In genomic region chr5:53779541-53779981, GRCh38 we compare ENCODE assay signal across 8 cellular contexts.
DNase-seq lines count a peak whose midpoint lies in the region; ATAC-seq and TF ChIP-seq lines count a peak whose summit lies in the region.

No MANE protein-coding gene starts in this region.

- CTCF ChIA-PET in activated naive CD4-positive, alpha-beta T cell treated with anti-CD3 and anti-CD28 coated beads for 36 hours (lab: Charles Lee), result no interaction called here
- CTCF ChIA-PET in activated naive CD4-positive, alpha-beta T cell treated with anti-CD3 and anti-CD28 coated beads, Interleukin-2, amount 10 ng/mL, durations not matched to agents 7 days and 5 days (lab: Charles Lee), result no interaction called here

- H3K9me3 Mint-ChIP-seq in activated naive CD4-positive, alpha-beta T cell treated with anti-CD3 and anti-CD28 coated beads for 36 hours, result no peaks in the 10 kb centered on the region
- no peaks in the 10 kb centered on the region for H3K9me3 Mint-ChIP-seq in activated naive CD4-positive, alpha-beta T cell treated with anti-CD3 and anti-CD28 coated beads, Interleukin-2, amount 10 ng/mL, durations not matched to agents 7 days and 5 days

- in situ Hi-C loops in ACHN (cut with HindIII; ENCODE audit: low pct_ligation_motif_present, low pct_unique_long_range_greater_than_20kb, low sequenced_read_pairs), result no loop called here

- ATAC-seq in HG03439 (IDR thresholded peaks at IDR 0.05; ENCODE audit: unreplicated experiment), result peak; percentile 53

- H3K4me3 ChIP-seq in cardiac fibroblast (replicated peaks in 1 of 2; ENCODE audit: low read depth in 2 of 2, low read length in 2 of 2) (peak overlapping the region in 1 of 2 donors; percentile 21), skeletal muscle tissue (ENCODE audit: low read length in 3 of 3) (no peak overlapping the region)

- H3K4me1 ChIP-seq in skeletal muscle tissue (ENCODE audit: control insufficient read depth in 3 of 3, insufficient read depth in 3 of 3, low read length in 3 of 3), result peaks cover 3 to 4% (median 3%) of the 10 kb centered on the region in 3 donors

- H3K27ac Mint-ChIP-seq in activated naive CD4-positive, alpha-beta T cell treated with anti-CD3 and anti-CD28 coated beads for 36 hours, result no peak overlapping the region
- no peak overlapping the region for H3K27ac Mint-ChIP-seq in activated naive CD4-positive, alpha-beta T cell treated with anti-CD3 and anti-CD28 coated beads, Interleukin-2, amount 10 ng/mL, durations not matched to agents 7 days and 5 days

- H3K27me3 Mint-ChIP-seq in activated naive CD4-positive, alpha-beta T cell treated with anti-CD3 and anti-CD28 coated beads for 36 hours (ENCODE audit: low read depth), result peaks cover 4% of the 10 kb centered on the region
- peaks cover 6% of the 10 kb centered on the region for H3K27me3 Mint-ChIP-seq in activated naive CD4-positive, alpha-beta T cell treated with anti-CD3 and anti-CD28 coated beads, Interleukin-2, amount 10 ng/mL, durations not matched to agents 7 days and 5 days

- H3K36me3 ChIP-seq in skeletal muscle tissue (ENCODE audit: control insufficient read depth in 3 of 3, insufficient read depth in 3 of 3, low read length in 3 of 3), result no peaks in the 10 kb centered on the region

- no peaks in the 10 kb centered on the region for H3K9me3 ChIP-seq in skeletal muscle tissue (ENCODE audit: control insufficient read depth in 3 of 3, low read length in 3 of 3)

- peak; percentile 5 for DNase-seq in activated naive CD4-positive, alpha-beta T cell treated with anti-CD3 and anti-CD28 coated beads for 36 hours
- no peak for DNase-seq in activated naive CD4-positive, alpha-beta T cell treated with anti-CD3 and anti-CD28 coated beads, Interleukin-2, amount 10 ng/mL, durations not matched to agents 7 days and 5 days
- peak; percentile 78 to 86 for DNase-seq in cardiac fibroblast (ENCODE audit: low read depth in 2 of 2)
- no peak for DNase-seq in activated CD4-positive, CD25-positive, alpha-beta regulatory T cell treated with anti-CD3 and anti-CD28 coated beads, Interleukin-2, amount 50 U/mL, for 72 hours
- no peak for DNase-seq in ACHN
- DNase-seq in superior temporal gyrus (ENCODE audit: extremely low spot score), result no peak

- H3K27ac ChIP-seq in skeletal muscle tissue (ENCODE audit: low read depth, low read length), result peak overlapping the region; percentile 21

- peaks cover 13% of the 10 kb centered on the region for H3K4me1 Mint-ChIP-seq in activated naive CD4-positive, alpha-beta T cell treated with anti-CD3 and anti-CD28 coated beads for 36 hours (ENCODE audit: low read depth)
- H3K4me1 Mint-ChIP-seq in activated naive CD4-positive, alpha-beta T cell treated with anti-CD3 and anti-CD28 coated beads, Interleukin-2, amount 10 ng/mL, durations not matched to agents 7 days and 5 days, result peaks cover 22% of the 10 kb centered on the region

- no peaks in the 10 kb centered on the region for H3K36me3 Mint-ChIP-seq in activated naive CD4-positive, alpha-beta T cell treated with anti-CD3 and anti-CD28 coated beads for 36 hours (ENCODE audit: low read depth)
- H3K36me3 Mint-ChIP-seq in activated naive CD4-positive, alpha-beta T cell treated with anti-CD3 and anti-CD28 coated beads, Interleukin-2, amount 10 ng/mL, durations not matched to agents 7 days and 5 days, result no peaks in the 10 kb centered on the region

- H3K27me3 ChIP-seq in skeletal muscle tissue (ENCODE audit: control insufficient read depth in 3 of 3, insufficient read depth in 3 of 3, low read length in 3 of 3), result no peaks in the 10 kb centered on the region

- intact Hi-C loops in activated naive CD4-positive, alpha-beta T cell treated with anti-CD3 and anti-CD28 coated beads for 36 hours (cut with micrococcal nuclease), result loop anchor here (5.0 kb wide), 1 partner anchor 302 kb away; no protein-coding TSS in a partner anchor

- H3K9ac ChIP-seq in skeletal muscle tissue (ENCODE audit: low read depth in 1 of 3, low read length in 3 of 3), result no peak overlapping the region

- H3K4me3 Mint-ChIP-seq in activated naive CD4-positive, alpha-beta T cell treated with anti-CD3 and anti-CD28 coated beads for 36 hours, result no peak overlapping the region
- H3K4me3 Mint-ChIP-seq in activated naive CD4-positive, alpha-beta T cell treated with anti-CD3 and anti-CD28 coated beads, Interleukin-2, amount 10 ng/mL, durations not matched to agents 7 days and 5 days, result no peak overlapping the region

- TF ChIP-seq CTCF in cardiac fibroblast (IDR thresholded peaks at IDR 0.05; ENCODE audit: low read depth, low read length), result no peak

Comparison
In these comparisons a context has a peak if more than half of its experiments do, and no peak if none do; other contexts are left out.
1. DNase-seq: peak in activated naive CD4-positive, alpha-beta T cell treated with anti-CD3 and anti-CD28 coated beads for 36 hours (single experiment) and cardiac fibroblast (2 of 2); none in activated naive CD4-positive, alpha-beta T cell treated with anti-CD3 and anti-CD28 coated beads, Interleukin-2, amount 10 ng/mL, durations not matched to agents 7 days and 5 days (single experiment), activated CD4-positive, CD25-positive, alpha-beta regulatory T cell treated with anti-CD3 and anti-CD28 coated beads, Interleukin-2, amount 50 U/mL, for 72 hours (single experiment), ACHN (single experiment) and superior temporal gyrus (single experiment).